8 cellular contexts compared by ENCODE assay signal in genomic region chr19:42219812-42220750, GRCh38. TPM values are rescaled to one million over a fixed set of nuclear protein-coding genes. Genes with fewer than 3 reads are reported as not detected.
DNase-seq lines count a peak whose midpoint lies in the region; ATAC-seq and TF ChIP-seq lines count a peak whose summit lies in the region.

Gene ZNF526 (plus strand): TSS chr19:42220312. CDS start chr19:42224404, 4,092 bp downstream.

- peaks cover 54% of the 10 kb centered on the region for H3K4me1 ChIP-seq in suprapubic skin

- no peak for TF ChIP-seq EP300 in suprapubic skin (IDR thresholded peaks at IDR 0.05)

- DNase-seq in NCI-H1092 treated with DMSO at 0.1 percent for 48 hours (lab: John Stamatoyannopoulos, UW) (peak; percentile 95), globus pallidus (ENCODE audit: low spot score) (peak; percentile 95), nucleus accumbens (lab: John Stamatoyannopoulos, UW) (peak; percentile 73 to 98 (median 95)), suprapubic skin (ENCODE audit: low spot score in 2 of 2) (peak; percentile 98 to 99)
- DNase-seq in activated naive CD4-positive, alpha-beta T cell treated with anti-CD3 and anti-CD28 coated beads, Interleukin-2, amount 50 U/mL, for 16 hours, result peak; percentile 99

- ATAC-seq in HG02610 (IDR thresholded peaks at IDR 0.05; ENCODE audit: unreplicated experiment) (peak; percentile 75), SK-N-SH treated with all-trans-retinoic acid at 6 μM for 48 hours (peak; percentile 93)

- H3K27me3 ChIP-seq in suprapubic skin, result no peaks in the 10 kb centered on the region

- H3K9me3 ChIP-seq in suprapubic skin, result no peaks in the 10 kb centered on the region

- no peak for TF ChIP-seq CTCF in suprapubic skin (IDR thresholded peaks at IDR 0.05)

- no peak for TF ChIP-seq POLR2A in suprapubic skin (IDR thresholded peaks at IDR 0.05)

- H3K36me3 ChIP-seq in suprapubic skin, result peaks cover 11% of the 10 kb centered on the region

- WGBS in suprapubic skin, result under 1% methylated on average over 47 of the region's 53 CpGs

- H3K4me3 ChIP-seq in GM08714 (ENCODE audit: low read length) (peak within 1 kb of the TSS; percentile 96), suprapubic skin (peak within 1 kb of the TSS; percentile 87)

- peak within 1 kb of the TSS; percentile 81 for H3K27ac ChIP-seq in suprapubic skin

TF ChIP-seq in SK-N-SH treated with all-trans-retinoic acid at 6 μM for 48 hours, 23 proteins besides CTCF, POLR2A, EP300 and RAD21:
- TF ChIP-seq BACH2 (CRISPR knock-in tag; IDR thresholded peaks at IDR 0.05; ENCODE audit: borderline replicate concordance) (no peak), PATZ1 (CRISPR knock-in tag; IDR thresholded peaks at IDR 0.05; ENCODE audit: borderline replicate concordance) (no peak), CSRNP3 (CRISPR knock-in tag; IDR thresholded peaks at IDR 0.05) (no peak), ARNTL (CRISPR knock-in tag; IDR thresholded peaks at IDR 0.05; ENCODE audit: borderline replicate concordance, low read depth) (no peak), ZC3H10 (CRISPR knock-in tag; IDR thresholded peaks at IDR 0.05) (no peak), ZNF70 (CRISPR knock-in tag; IDR thresholded peaks at IDR 0.05) (no peak), ZNF565 (CRISPR knock-in tag; conservative IDR thresholded peaks at IDR 0.05; ENCODE audit: low read depth) (no peak), ESRRG (CRISPR knock-in tag; IDR thresholded peaks at IDR 0.05) (no peak), CSDC2 (CRISPR knock-in tag; IDR thresholded peaks at IDR 0.05) (no peak), ZNF8 (CRISPR knock-in tag; IDR thresholded peaks at IDR 0.05) (no peak)

RNA-seq across cellular contexts. Expression of gene ZNF526, which starts in this region (rescaled TPM):
- 10 to 100 TPM in 2 of 4 donors, 1 to 10 TPM in 2; 4.2 to 12.9 (median 8.9) TPM for total RNA-seq in suprapubic skin

Comparison
In these comparisons a context has a peak if more than half of its experiments do, and no peak if none do; other contexts are left out.
1. Peak in every context shown above with its lines: DNase-seq, ATAC-seq, H3K4me3 ChIP-seq and H3K27ac ChIP-seq.